ENCODE assay signal across 1 cellular context in the genomic region with DNA sequence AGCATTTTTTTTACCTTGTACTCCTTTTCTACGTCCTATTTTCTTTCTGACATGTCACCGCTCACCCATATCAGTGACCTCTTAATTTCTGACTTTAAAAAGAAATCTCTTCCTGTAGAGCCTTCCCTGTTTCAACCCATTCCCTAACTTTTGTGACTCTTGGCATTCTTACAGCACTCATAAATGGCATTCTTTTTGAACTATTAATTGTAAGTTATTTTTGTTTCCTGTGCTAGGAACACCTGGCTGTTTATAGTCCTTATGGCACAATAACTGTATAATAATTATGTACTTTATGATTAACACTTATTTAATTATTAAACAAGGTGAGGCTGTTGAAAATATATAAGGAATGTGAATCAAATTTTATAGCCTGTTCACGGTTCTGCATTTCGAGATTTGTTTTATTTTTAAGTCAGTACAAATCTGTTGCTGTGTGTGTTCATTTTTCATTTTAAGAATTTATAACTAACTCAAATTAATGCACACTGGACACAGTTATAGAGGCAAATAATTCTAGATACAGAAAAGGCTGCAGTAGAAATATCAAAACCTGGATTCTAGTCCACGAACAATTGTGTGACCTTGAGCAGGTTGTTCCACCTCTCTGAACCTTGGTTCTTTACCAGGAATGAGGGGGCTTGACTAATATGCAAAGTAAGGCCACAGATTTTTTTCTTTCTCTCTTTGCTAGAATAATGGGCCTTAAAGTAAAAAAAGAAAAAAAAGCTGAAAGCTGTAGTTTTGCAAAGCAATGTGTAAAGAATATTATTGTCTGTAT.
TF ChIP-seq lines count a peak whose summit lies in the region.

No MANE protein-coding gene starts in this region.

TF ChIP-seq in GM23338, 12 proteins besides CTCF, POLR2A, EP300 and RAD21:
- TF ChIP-seq REST (IDR thresholded peaks at IDR 0.05; ENCODE audit: unreplicated experiment) = no peak
- TF ChIP-seq JUNB (IDR thresholded peaks at IDR 0.05; ENCODE audit: unreplicated experiment) = no peak
- TF ChIP-seq ZNF331 (CRISPR knock-in tag; IDR thresholded peaks at IDR 0.05; ENCODE audit: low read depth) = no peak
- no peak for TF ChIP-seq EZH2phosphoT487 (IDR thresholded peaks at IDR 0.05; ENCODE audit: unreplicated experiment)
- TF ChIP-seq STAT1 (IDR thresholded peaks at IDR 0.05; ENCODE audit: unreplicated experiment) = no peak
- no peak for TF ChIP-seq EZH2 (IDR thresholded peaks at IDR 0.05; ENCODE audit: low read depth, unreplicated experiment)
- no peak for TF ChIP-seq POLR2AphosphoS5 (IDR thresholded peaks at IDR 0.05; ENCODE audit: low read depth)
- TF ChIP-seq ZNF462 (CRISPR knock-in tag; IDR thresholded peaks at IDR 0.05) = no peak
- no peak for TF ChIP-seq ZNF114 (CRISPR knock-in tag; IDR thresholded peaks at IDR 0.05)
- no peak for TF ChIP-seq NANOG (IDR thresholded peaks at IDR 0.05; ENCODE audit: borderline replicate concordance)
- TF ChIP-seq ETS1 (IDR thresholded peaks at IDR 0.05) = no peak
- no peak for TF ChIP-seq CREB1 (CRISPR knock-in tag; IDR thresholded peaks at IDR 0.05; ENCODE audit: low read depth)
